ENCODE assay signal across 13 cellular contexts in the genomic region with DNA sequence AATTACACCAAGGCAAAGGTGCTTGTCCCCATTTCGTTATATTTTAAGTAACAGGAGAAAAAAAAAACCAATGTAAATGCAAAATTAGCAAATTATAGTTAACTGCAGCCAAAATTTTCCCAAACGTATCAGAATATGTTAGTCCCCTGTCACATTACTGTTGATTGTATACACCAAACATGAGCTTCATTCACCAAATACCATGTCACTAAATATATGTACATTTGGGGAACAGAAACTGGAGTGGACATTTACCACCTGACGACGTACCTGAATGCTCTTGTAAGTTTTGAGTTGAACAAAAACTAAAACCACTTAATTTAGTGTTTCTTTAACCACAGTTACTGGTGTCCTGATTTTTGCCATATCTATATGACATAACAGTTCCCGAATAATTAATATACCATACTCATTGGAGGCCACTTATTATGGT. TPM values are rescaled to one million over a fixed set of nuclear protein-coding genes. Genes with fewer than 3 reads are reported as not detected.
A peak's percentile ranks its signal among the peaks of the same experiment; 100 is the strongest.
DNase-seq lines count a peak whose midpoint lies in the region; ATAC-seq and TF ChIP-seq lines count a peak whose summit lies in the region.
"Had no signal": no experiment of that assay in that cellular context is flagged by ENCODE, and none has a peak within 500 bp of the region (broad histone marks: within the 10 kb centered on the region; RNA-seq: fewer than 3 reads in every experiment).

No MANE protein-coding gene starts in this region.

- H3K27ac Mint-ChIP-seq in CD14-positive monocyte (peak overlapping the region in 1 of 7 donors; percentile 6), HFFc6 (no peak overlapping the region), activated B cell treated with CpG ODN at 0.5 μM for 24 hours (peak overlapping the region; percentile 8)
- H3K27ac Mint-ChIP-seq in naive thymus-derived CD4-positive, alpha-beta T cell, result peak overlapping the region in 7 of 9 donors; percentile 5 to 98 (median 97)

- peaks cover 7 to 16% of the 10 kb centered on the region in 2 donors for H3K4me1 ChIP-seq in naive thymus-derived CD4-positive, alpha-beta T cell (ENCODE audit: control insufficient read depth in 2 of 2, insufficient read depth in 2 of 2, low read length in 2 of 2)
- H3K4me1 ChIP-seq in gastroesophageal sphincter, result peaks cover 0 to 47% (median 0%) of the 10 kb centered on the region in 3 donors

- POLR2A ChIA-PET in activated B cell treated with CpG ODN at 0.5 μM for 24 hours (lab: Charles Lee), result interaction anchor here (0.5 to 6.0 kb wide), 5 partner anchors 197 to 886 kb away, joined by 3 to 103 read pairs (median 4); no protein-coding TSS in a partner anchor
- POLR2A ChIA-PET in naive thymus-derived CD4-positive, alpha-beta T cell (lab: Charles Lee), result interaction anchor here (0.6 kb wide), 1 partner anchor 198 kb away, joined by 5 read pairs; no protein-coding TSS in a partner anchor

- CTCF ChIA-PET in activated B cell treated with CpG ODN at 0.5 μM for 24 hours (lab: Charles Lee), result interaction anchor here (0.6 to 2.0 kb wide), 5 partner anchors 32 to 1037 kb away, joined by 3 to 15 read pairs (median 3); no protein-coding TSS in a partner anchor
- CTCF ChIA-PET in naive thymus-derived CD4-positive, alpha-beta T cell (lab: Charles Lee), result interaction anchor here (0.6 to 4.6 kb wide), 6 partner anchors 142 to 1037 kb away, joined by 3 to 46 read pairs (median 3); no protein-coding TSS in a partner anchor

- H3K4me1 Mint-ChIP-seq in CD14-positive monocyte, result peaks cover 19% of the 10 kb centered on the region
- peaks cover 56% of the 10 kb centered on the region for H3K4me1 Mint-ChIP-seq in HFFc6 (ENCODE audit: low read depth)
- peaks cover 38% of the 10 kb centered on the region for H3K4me1 Mint-ChIP-seq in activated B cell treated with CpG ODN at 0.5 μM for 24 hours
- peaks cover 5 to 22% (median 19%) of the 10 kb centered on the region in 7 donors for H3K4me1 Mint-ChIP-seq in naive thymus-derived CD4-positive, alpha-beta T cell

- peaks cover 2 to 10% of the 10 kb centered on the region in 2 donors for H3K36me3 Mint-ChIP-seq in CD14-positive monocyte
- H3K36me3 Mint-ChIP-seq in HFFc6 (ENCODE audit: low read depth), result no peaks in the 10 kb centered on the region
- H3K36me3 Mint-ChIP-seq in activated B cell treated with CpG ODN at 0.5 μM for 24 hours (ENCODE audit: low read depth), result peaks cover 12% of the 10 kb centered on the region
- H3K36me3 Mint-ChIP-seq in naive thymus-derived CD4-positive, alpha-beta T cell, result peaks cover 0 to 2% (median 0%) of the 10 kb centered on the region in 5 donors

- no peaks in the 10 kb centered on the region for H3K9me3 ChIP-seq in naive thymus-derived CD4-positive, alpha-beta T cell (ENCODE audit: control insufficient read depth in 2 of 3, low read length in 3 of 3)
- H3K9me3 ChIP-seq in gastroesophageal sphincter, result peaks cover 0 to 8% (median 0%) of the 10 kb centered on the region in 3 donors
- H3K9me3 ChIP-seq: vagina had no signal

- DNase-seq in CD14-positive monocyte (ENCODE audit: low spot score), result no peak
- no peak for DNase-seq in HFFc6
- DNase-seq in activated B cell treated with CpG ODN at 0.5 μM for 24 hours, result no peak
- DNase-seq in naive thymus-derived CD4-positive, alpha-beta T cell, result no peak
- DNase-seq in NCI-H82 treated with DMSO at 0.1 percent for 48 hours (lab: John Stamatoyannopoulos, UW; ENCODE audit: unreplicated experiment), result no peak
- DNase-seq: activated CD4-positive, CD25-positive, alpha-beta regulatory T cell treated with anti-CD3 and anti-CD28 coated beads, Interleukin-2, amount 50 U/mL, for 72 hours; NCI-H1436; NCI-H2171; stimulated activated CD4-positive, alpha-beta T cell treated with anti-CD3 and anti-CD28 coated beads, Interleukin-1b, Interleukin-23, amount 100 ng/mL, for 48 hours had no signal

- intact Hi-C loops in CD14-positive monocyte (cut with micrococcal nuclease), result loop anchor here (5.0 to 10.0 kb wide), 5 partner anchors 192 to 582 kb away; no protein-coding TSS in a partner anchor
- intact Hi-C loops in activated B cell treated with CpG ODN at 0.5 μM for 24 hours (cut with micrococcal nuclease), result loop anchor here (1.0 to 10.0 kb wide), 11 partner anchors 64 to 1466 kb away; no protein-coding TSS in a partner anchor
- intact Hi-C loops in naive thymus-derived CD4-positive, alpha-beta T cell (cut with micrococcal nuclease), result loop anchor here (1.0 to 10.0 kb wide), 13 partner anchors 75 to 1492 kb away; partner anchors contain the start of gene RYBP (in 2 of the 2)

- H3K36me3 ChIP-seq in naive thymus-derived CD4-positive, alpha-beta T cell (ENCODE audit: control insufficient read depth in 2 of 3, insufficient read depth in 3 of 3, low read length in 3 of 3), result peaks cover 0 to 8% (median 0%) of the 10 kb centered on the region in 3 experiments
- no peaks in the 10 kb centered on the region for H3K36me3 ChIP-seq in gastroesophageal sphincter
- H3K36me3 ChIP-seq: vagina had no signal

- TF ChIP-seq CTCF in CD14-positive monocyte (IDR thresholded peaks at IDR 0.05), result peak; percentile 58
- peak; percentile 57 for TF ChIP-seq CTCF in HFFc6 (IDR thresholded peaks at IDR 0.05)
- no peak for TF ChIP-seq CTCF in activated B cell treated with CpG ODN at 0.5 μM for 24 hours (IDR thresholded peaks at IDR 0.05)
- no peak for TF ChIP-seq CTCF in gastroesophageal sphincter (IDR thresholded peaks at IDR 0.05)

- TF ChIP-seq POLR2A in gastroesophageal sphincter (IDR thresholded peaks at IDR 0.05), result no peak

- H3K4me3 ChIP-seq in naive thymus-derived CD4-positive, alpha-beta T cell (ENCODE audit: low read length), result no peak overlapping the region
- H3K4me3 ChIP-seq in gastroesophageal sphincter, result no peak overlapping the region
- H3K4me3 ChIP-seq: vagina had no signal

- no peak for TF ChIP-seq EP300 in gastroesophageal sphincter (IDR thresholded peaks at IDR 0.05)

- H3K9me3 Mint-ChIP-seq in CD14-positive monocyte, result peaks cover 0 to 3% (median 0%) of the 10 kb centered on the region in 7 donors
- H3K9me3 Mint-ChIP-seq in HFFc6, result no peaks in the 10 kb centered on the region
- H3K9me3 Mint-ChIP-seq in activated B cell treated with CpG ODN at 0.5 μM for 24 hours, result no peaks in the 10 kb centered on the region
- H3K9me3 Mint-ChIP-seq in naive thymus-derived CD4-positive, alpha-beta T cell, result peaks cover 0 to 1% (median 0%) of the 10 kb centered on the region in 11 donors
- H3K9me3 Mint-ChIP-seq: activated T-cell treated with anti-CD3 and anti-CD28 coated beads, Interleukin-2, amount 50 U/mL, for 4 hours had no signal

- ATAC-seq in activated B cell treated with CpG ODN at 0.5 μM for 24 hours (ENCODE audit: low read depth) (no peak), GM18873 (IDR thresholded peaks at IDR 0.05; ENCODE audit: low FRiP score, unreplicated experiment) (no peak), gastroesophageal sphincter (no peak)
- no peak for ATAC-seq in naive thymus-derived CD4-positive, alpha-beta T cell
- ATAC-seq: activated T-cell treated with anti-CD3 and anti-CD28 coated beads, Interleukin-2, amount 50 U/mL, for 4 hours had no signal

- H3K27me3 ChIP-seq in naive thymus-derived CD4-positive, alpha-beta T cell (ENCODE audit: control insufficient read depth in 2 of 2, insufficient read depth in 2 of 2, low read length in 2 of 2), result no peaks in the 10 kb centered on the region
- no peaks in the 10 kb centered on the region for H3K27me3 ChIP-seq in gastroesophageal sphincter
- H3K27me3 ChIP-seq: vagina had no signal

- H3K27me3 Mint-ChIP-seq in CD14-positive monocyte (ENCODE audit: low read depth in 3 of 3) (peaks cover 0 to 2% (median 0%) of the 10 kb centered on the region in 3 donors), HFFc6 (ENCODE audit: insufficient read depth) (no peaks in the 10 kb centered on the region; the same call in 1 of the 2 replicates), activated B cell treated with CpG ODN at 0.5 μM for 24 hours (no peaks in the 10 kb centered on the region)
- peaks cover 0 to 13% (median 0%) of the 10 kb centered on the region in 5 donors for H3K27me3 Mint-ChIP-seq in naive thymus-derived CD4-positive, alpha-beta T cell

- WGBS in gastroesophageal sphincter (ENCODE audit: low coverage in 1 of 2), 2 donors, result 23 to 31% methylated on average over 5 of the region's 5 CpGs

- no peak overlapping the region for H3K27ac ChIP-seq in naive thymus-derived CD4-positive, alpha-beta T cell (ENCODE audit: low read depth, low read length)
- H3K27ac ChIP-seq in gastroesophageal sphincter, result peak overlapping the region in 1 of 4 donors; percentile 100
- H3K27ac ChIP-seq: vagina had no signal

- H3K4me3 Mint-ChIP-seq in CD14-positive monocyte (no peak overlapping the region), HFFc6 (no peak overlapping the region), activated B cell treated with CpG ODN at 0.5 μM for 24 hours (no peak overlapping the region)
- peak overlapping the region in 2 of 10 donors; percentile 4 to 30 for H3K4me3 Mint-ChIP-seq in naive thymus-derived CD4-positive, alpha-beta T cell
- H3K4me3 Mint-ChIP-seq: activated T-cell treated with anti-CD3 and anti-CD28 coated beads, Interleukin-2, amount 50 U/mL, for 4 hours had no signal

RNA-seq across cellular contexts. Expression of gene FOXP1, which starts 3.3 kb away (rescaled TPM):
- 10 to 100 TPM; 27.8 to 42.6 TPM for polyA plus RNA-seq in CD14-positive monocyte
- 10 to 100 TPM; 32.2 to 59.3 (median 52.0) TPM for total RNA-seq in HFFc6 (2021; fragmentation: NEBNext Ultra II Directional; extraction: Animal tissue kit (Norgen Biotek cat#: 25700))
- 491 and 563 TPM in 2 replicates for total RNA-seq in activated B cell treated with CpG ODN at 0.5 μM for 24 hours
- 100 to 1,000 TPM; 104 to 537 (median 456) TPM for total RNA-seq in naive thymus-derived CD4-positive, alpha-beta T cell
- polyA plus RNA-seq in naive thymus-derived CD4-positive, alpha-beta T cell, result 100 to 1,000 TPM; 408 to 431 TPM
- total RNA-seq in gastroesophageal sphincter, result 100 to 1,000 TPM; 169 to 300 (median 202) TPM

Comparison
In these comparisons a context has a peak if more than half of its experiments do, and no peak if none do; other contexts are left out.
1. CTCF ChIP-seq: peak in CD14-positive monocyte (single experiment) and HFFc6 (single experiment); none in activated B cell treated with CpG ODN at 0.5 μM for 24 hours (single experiment) and gastroesophageal sphincter (0 of 4).